In genomic region chr11:111526501-111526900, GRCh38 we compare ENCODE assay signal across 12 cellular contexts. TPM values are rescaled to one million over a fixed set of nuclear protein-coding genes. Genes with fewer than 3 reads are reported as not detected.
DNase-seq lines count a peak whose midpoint lies in the region; ATAC-seq, FAIRE-seq and TF ChIP-seq lines count a peak whose summit lies in the region.
"Had no signal": no experiment of that assay in that cellular context is flagged by ENCODE, and none has a peak within 500 bp of the region (broad histone marks: within the 10 kb centered on the region; RNA-seq: fewer than 3 reads in every experiment).

No MANE protein-coding gene starts in this region.

- ATAC-seq in A549 = peak; percentile 68 to 77; a peak in 5 of 6 replicates
- peak; percentile 53 for ATAC-seq in GM18520 (IDR thresholded peaks at IDR 0.05; ENCODE audit: unreplicated experiment)
- no peak for ATAC-seq in GM21825 (IDR thresholded peaks at IDR 0.05; ENCODE audit: unreplicated experiment)
- no peak for ATAC-seq in body of pancreas
- ATAC-seq: pancreas had no signal

- H3K4me1 ChIP-seq in A549 = peaks cover 21% of the 10 kb centered on the region
- no peaks in the 10 kb centered on the region for H3K4me1 ChIP-seq in body of pancreas
- H3K4me1 ChIP-seq: pancreas had no signal

- H3K9me3 ChIP-seq in A549 (no peaks in the 10 kb centered on the region), body of pancreas (no peaks in the 10 kb centered on the region)
- H3K9me3 ChIP-seq: pancreas had no signal

- intact Hi-C loops in body of pancreas (cut with DNase I) = no loop called here

- H3K36me3 ChIP-seq in body of pancreas (replicated peaks in 1 of 2; ENCODE audit: insufficient read depth in 1 of 2, low read depth in 2 of 2) = no peaks in the 10 kb centered on the region
- H3K36me3 ChIP-seq: pancreas had no signal

- TF ChIP-seq RAD21 in A549 (conservative IDR thresholded peaks at IDR 0.05 in 1 of 2, IDR thresholded peaks at IDR 0.05 in 1 of 2) = no peak

- no peaks in the 10 kb centered on the region for H3K27me3 ChIP-seq in body of pancreas

- FAIRE-seq in A549 (lab: Jason Lieb, UNC) = no peak
- FAIRE-seq: pancreas had no signal

- POLR2A ChIA-PET in A549 (lab: Yijun Ruan, JAX) = no interaction called here

- TF ChIP-seq CTCF in A549 (IDR thresholded peaks at IDR 0.05) = no peak
- no peak for TF ChIP-seq CTCF in fibroblast of mammary gland (conservative IDR thresholded peaks at IDR 0.05; ENCODE audit: control insufficient read depth, insufficient read depth, low read depth, low read length)
- TF ChIP-seq CTCF in body of pancreas (IDR thresholded peaks at IDR 0.05) = no peak

- peak; percentile 29 to 49 for DNase-seq in A549 (ENCODE audit: low read depth in 1 of 2, low spot score in 1 of 2)
- DNase-seq in RPMI7951 (ENCODE audit: low read depth) = peak; percentile 62
- DNase-seq in fibroblast of mammary gland (ENCODE audit: low read depth) = peak; percentile 72
- DNase-seq in GOT3 (lab: John Stamatoyannopoulos, UW) = no peak
- no peak for DNase-seq in GDM1 (lab: John Stamatoyannopoulos, UW)
- no peak for DNase-seq in body of pancreas
- DNase-seq: activated gamma-delta T cell treated with Interleukin-2 at 50 U/mL for 16 hours; CD4-positive, alpha-beta memory T cell; NCI-H1694 treated with DMSO at 0.1 percent for 48 hours; pancreas had no signal

- H3K4me2 ChIP-seq in A549 = peak overlapping the region; percentile 11; the same call in 1 of the 3 replicates

- TF ChIP-seq EP300 in A549 (IDR thresholded peaks at IDR 0.05) = no peak

- 73% methylated on average over 1 of the region's 1 CpG for WGBS in A549 (ENCODE audit: missing lambda C conversion rate)
- 71 to 75% methylated on average over 1 of the region's 1 CpG for WGBS in body of pancreas, 2 donors

- H3K27ac ChIP-seq in A549 = peak overlapping the region in 1 of 2 experiments; percentile 50; a peak in 1 of 6 replicates
- no peak overlapping the region for H3K27ac ChIP-seq in body of pancreas
- H3K27ac ChIP-seq: pancreas had no signal

- CTCF ChIA-PET in A549 (lab: Yijun Ruan, JAX) = no interaction called here

- TF ChIP-seq POLR2A in A549 (IDR thresholded peaks at IDR 0.05; ENCODE audit: low read length) (no peak), body of pancreas (IDR thresholded peaks at IDR 0.05) (no peak)

- H3K4me3 ChIP-seq in A549 = no peak overlapping the region
- no peak overlapping the region for H3K4me3 ChIP-seq in fibroblast of mammary gland (ENCODE audit: control insufficient read depth, low read depth, low read length)
- H3K4me3 ChIP-seq in body of pancreas = no peak overlapping the region
- H3K4me3 ChIP-seq: pancreas had no signal

TF ChIP-seq in A549, 52 proteins besides CTCF, POLR2A, EP300 and RAD21:
- TF ChIP-seq RARB (CRISPR knock-in tag; IDR thresholded peaks at IDR 0.05) (no peak), BHLHE40 (IDR thresholded peaks at IDR 0.05; ENCODE audit: low read depth, low read length) (no peak), CBX2 (IDR thresholded peaks at IDR 0.05; ENCODE audit: borderline replicate concordance, low read depth) (no peak), RFX5 (IDR thresholded peaks at IDR 0.05) (no peak), GATA3 (IDR thresholded peaks at IDR 0.05; ENCODE audit: borderline replicate concordance) (no peak), EHMT2 (IDR thresholded peaks at IDR 0.05; ENCODE audit: low read depth) (no peak), PHF8 (IDR thresholded peaks at IDR 0.05; ENCODE audit: borderline replicate concordance, low read depth) (no peak), EHF (CRISPR knock-in tag; IDR thresholded peaks at IDR 0.05) (no peak), USF2 (IDR thresholded peaks at IDR 0.05) (no peak), MYC (IDR thresholded peaks at IDR 0.05; ENCODE audit: borderline replicate concordance, low read length) (no peak), MAZ (IDR thresholded peaks at IDR 0.05; ENCODE audit: borderline replicate concordance, low read depth, low read length) (no peak), HOXB5 (CRISPR knock-in tag; IDR thresholded peaks at IDR 0.05) (no peak), KDM1A (IDR thresholded peaks at IDR 0.05; ENCODE audit: low read depth) (no peak)

RNA-seq across cellular contexts. Expression of gene HOATZ, which starts 11.9 kb away (rescaled TPM):
- polyA plus RNA-seq in A549 (2011; rRNA removed) (not detected in 2 replicates), A549 (2017; fragmentation: RNase III; extraction: RNeasy Plus Mini Kit Qiagen cat#74134 plus additional on column Dnase treatment) (not detected in 3 replicates)
- polyA plus RNA-seq in A549 (2012; cell fraction: cytosol; rRNA removed) = not detected in 2 replicates
- not detected in 2 replicates for polyA plus RNA-seq in A549 (2012; cell fraction: nucleus; rRNA removed)
- polyA minus RNA-seq in A549 (2011; rRNA and poly(A)+ RNA removed) = not detected in 2 replicates
- not detected in 2 replicates for total RNA-seq in RPMI7951 (2014; rRNA removed; shearing (Covaris generic))
- total RNA-seq in body of pancreas = not detected
- total RNA-seq: CD4-positive, alpha-beta memory T cell; pancreas had no signal
- polyA plus RNA-seq: CD4-positive, alpha-beta memory T cell; pancreas had no signal

RNA-seq across cellular contexts. Expression of gene LAYN, which starts 14.0 kb away (rescaled TPM):
- 2.8 and 4.1 TPM in 2 replicates for polyA plus RNA-seq in A549 (2011; rRNA removed)
- polyA plus RNA-seq in A549 (2012; cell fraction: cytosol; rRNA removed) = 5.7 and 6.3 TPM in 2 replicates
- polyA plus RNA-seq in A549 (2012; cell fraction: nucleus; rRNA removed) = 2.3 and 6.3 TPM in 2 replicates
- polyA plus RNA-seq in A549 (2017; fragmentation: RNase III; extraction: RNeasy Plus Mini Kit Qiagen cat#74134 plus additional on column Dnase treatment) = 9.0 to 12.2 TPM (median 12.0 TPM) in 3 replicates
- 2.3 and 4.7 TPM in 2 replicates for polyA minus RNA-seq in A549 (2011; rRNA and poly(A)+ RNA removed)
- 10.9 and 13.3 TPM in 2 replicates for total RNA-seq in RPMI7951 (2014; rRNA removed; shearing (Covaris generic))
- total RNA-seq in body of pancreas = 1 to 10 TPM; 5.9 to 8.3 TPM
- total RNA-seq: CD4-positive, alpha-beta memory T cell had no signal
- polyA plus RNA-seq: CD4-positive, alpha-beta memory T cell had no signal

RNA-seq across cellular contexts. Expression of gene BTG4, which starts 14.3 kb away (rescaled TPM):
- polyA plus RNA-seq in A549 (2011; rRNA removed) = 0.32 and 0.36 TPM in 2 replicates
- 0.04 TPM in 1 of 2 replicates, not detected in the other for polyA plus RNA-seq in A549 (2012; cell fraction: cytosol; rRNA removed)
- 0.10 TPM in 1 of 2 replicates, not detected in the other for polyA plus RNA-seq in A549 (2012; cell fraction: nucleus; rRNA removed)
- polyA plus RNA-seq in A549 (2017; fragmentation: RNase III; extraction: RNeasy Plus Mini Kit Qiagen cat#74134 plus additional on column Dnase treatment) = 0.23 to 0.38 TPM (median 0.34 TPM) in 3 replicates
- 0.29 TPM in 1 of 2 replicates, not detected in the other for polyA minus RNA-seq in A549 (2011; rRNA and poly(A)+ RNA removed)
- total RNA-seq in RPMI7951 (2014; rRNA removed; shearing (Covaris generic)) = 0.78 TPM in 1 of 2 replicates, not detected in the other
- total RNA-seq in body of pancreas = not detected
- total RNA-seq: CD4-positive, alpha-beta memory T cell; pancreas had no signal
- polyA plus RNA-seq: CD4-positive, alpha-beta memory T cell; pancreas had no signal

Comparison
In these comparisons a context has a peak if more than half of its experiments do, and no peak if none do; other contexts are left out.
1. ATAC-seq: peak in A549 (2 of 2) and GM18520 (single experiment); none in GM21825 (single experiment) and body of pancreas (single experiment).
2. DNase-seq: peak in A549 (2 of 2), RPMI7951 (single experiment) and fibroblast of mammary gland (single experiment); none in GOT3 (single experiment), GDM1 (single experiment) and body of pancreas (0 of 4).